Comparison of ENCODE assay signal across 12 cellular contexts in genomic region chr2:230671117-230671516, GRCh38. TPM values are rescaled to one million over a fixed set of nuclear protein-coding genes. Genes with fewer than 3 reads are reported as not detected.
DNase-seq lines count a peak whose midpoint lies in the region; ATAC-seq, FAIRE-seq and TF ChIP-seq lines count a peak whose summit lies in the region.
"Had no signal": no experiment of that assay in that cellular context is flagged by ENCODE, and none has a peak within 500 bp of the region (broad histone marks: within the 10 kb centered on the region; RNA-seq: fewer than 3 reads in every experiment).

No MANE protein-coding gene starts in this region.

- H3K9ac ChIP-seq in SK-N-SH: no peak overlapping the region
- no peak overlapping the region for H3K9ac ChIP-seq in GM12878 (ENCODE audit: control insufficient read depth, insufficient read depth, low read length)
- H3K9ac ChIP-seq in parathyroid adenoma: no peak overlapping the region

- H3K27ac ChIP-seq in SK-N-SH (ENCODE audit: low read depth in 2 of 2, low read length in 1 of 2) (no peak overlapping the region), GM12878 (ENCODE audit: control insufficient read depth, insufficient read depth) (no peak overlapping the region), parathyroid adenoma (no peak overlapping the region)

- SMC1A ChIA-PET in GM12878 (lab: Charles Lee; ENCODE audit: uncharacterized antibody, unreplicated experiment): interaction anchor here (0.8 to 8.3 kb wide), 22 partner anchors 9 to 263 kb away, joined by 3 to 117 read pairs (median 6); partner anchors contain the start of gene CAB39

- TF ChIP-seq EP300 in SK-N-SH (IDR thresholded peaks at IDR 0.05; ENCODE audit: borderline replicate concordance in 1 of 2, low read depth in 1 of 2, low read length in 1 of 2) (no peak), GM12878 (IDR thresholded peaks at IDR 0.05; ENCODE audit: borderline replicate concordance in 1 of 2, control insufficient read depth in 1 of 2, low read depth in 2 of 2, low read length in 2 of 2) (no peak)

- H3K4me2 ChIP-seq in SK-N-SH (no peak overlapping the region), GM12878 (ENCODE audit: control insufficient read depth, insufficient read depth) (no peak overlapping the region), parathyroid adenoma (ENCODE audit: low read length) (no peak overlapping the region)

- H3K36me3 ChIP-seq in SK-N-SH (replicated peaks in 1 of 2; ENCODE audit: control insufficient read depth in 1 of 2, insufficient read depth in 2 of 2, low read length in 1 of 2) (no peaks in the 10 kb centered on the region), GM12878 (ENCODE audit: control insufficient read depth in 2 of 2, insufficient read depth in 2 of 2, low read length in 1 of 2) (no peaks in the 10 kb centered on the region), parathyroid adenoma (ENCODE audit: control insufficient read depth, insufficient read depth, low read length) (no peaks in the 10 kb centered on the region)
- H3K36me3 ChIP-seq: transverse colon had no signal

- H4K20me1 ChIP-seq in SK-N-SH (ENCODE audit: insufficient read depth) (no peaks in the 10 kb centered on the region), GM12878 (ENCODE audit: control insufficient read depth, insufficient read depth) (no peaks in the 10 kb centered on the region)

- FAIRE-seq in GM12878 (lab: Jason Lieb, UNC): no peak
- FAIRE-seq: A204.1 had no signal

- no peak for TF ChIP-seq CTCF in SK-N-SH (IDR thresholded peaks at IDR 0.05)
- TF ChIP-seq CTCF in GM12878 (IDR thresholded peaks at IDR 0.05 in 2 of 3, conservative IDR thresholded peaks at IDR 0.05 in 1 of 3; ENCODE audit: control insufficient read depth in 2 of 3, extremely low read depth in 1 of 3, insufficient read depth in 1 of 3, low read depth in 3 of 3, low read length in 3 of 3): no peak
- no peak for TF ChIP-seq CTCF in parathyroid adenoma (IDR thresholded peaks at IDR 0.05)
- no peak for TF ChIP-seq CTCF in GM13976 (IDR thresholded peaks at IDR 0.05; ENCODE audit: borderline replicate concordance, control extremely low read depth, extremely low read depth, insufficient read depth, missing control alignments)

- in situ Hi-C loops in GM12878 (cut with MboI): no loop called here
- in situ Hi-C loops in GM13976 (cut with MboI; ENCODE audit: low sequenced_read_pairs, unreplicated experiment): no loop called here

- BruUV-seq in GM12878 (replicated peaks; lab: Mats Ljungman, UMichigan): no TSS peak

- H3K9me2 ChIP-seq in SK-N-SH: no peaks in the 10 kb centered on the region

- RAD21 ChIA-PET in GM12878 (lab: Charles Lee; ENCODE audit: unreplicated experiment): interaction anchor here (0.6 to 5.1 kb wide), 12 partner anchors 9 to 445 kb away, joined by 3 to 122 read pairs (median 4); partner anchors contain the start of genes CAB39 and SP140

- no peaks in the 10 kb centered on the region for H3K79me2 ChIP-seq in SK-N-SH (ENCODE audit: insufficient read depth)
- H3K79me2 ChIP-seq in GM12878 (ENCODE audit: control insufficient read depth, insufficient read depth, low read length): no peaks in the 10 kb centered on the region
- no peaks in the 10 kb centered on the region for H3K79me2 ChIP-seq in parathyroid adenoma

- peaks cover 0 to 4% of the 10 kb centered on the region in 2 experiments; a peak in 1 of 4 replicates for H3K4me1 ChIP-seq in SK-N-SH (ENCODE audit: control insufficient read depth in 1 of 2, insufficient read depth in 2 of 2, low read depth in 1 of 2, low read length in 1 of 2)
- H3K4me1 ChIP-seq in GM12878 (ENCODE audit: control insufficient read depth, insufficient read depth, low read length): peaks cover 46% of the 10 kb centered on the region
- H3K4me1 ChIP-seq in parathyroid adenoma: peaks cover 14% of the 10 kb centered on the region

- CTCF ChIA-PET in SK-N-SH (lab: Yijun Ruan, JAX) (no interaction called here), GM12878 (lab: Yijun Ruan, JAX) (interaction anchor here (0.6 to 4.7 kb wide), 17 partner anchors 12 to 1004 kb away, joined by 3 to 41 read pairs (median 4); partner anchors contain the start of gene CAB39)

- ATAC-seq in SK-N-SH treated with all-trans-retinoic acid at 6 μM for 48 hours: no peak; the same call in 1 of the 3 replicates
- ATAC-seq in GM12878: no peak
- ATAC-seq in GM21528 (IDR thresholded peaks at IDR 0.05; ENCODE audit: low FRiP score, unreplicated experiment): no peak

- POLR2A ChIA-PET in SK-N-SH (lab: Yijun Ruan, JAX): no interaction called here
- POLR2A ChIA-PET in GM12878 (lab: Charles Lee): interaction anchor here (0.6 to 5.0 kb wide), 12 partner anchors 12 to 443 kb away, joined by 3 to 80 read pairs (median 6); partner anchors contain the start of gene CAB39

- H3K27me3 ChIP-seq in SK-N-SH (ENCODE audit: insufficient read depth) (no peaks in the 10 kb centered on the region), GM12878 (replicated peaks in 1 of 2; ENCODE audit: control insufficient read depth in 2 of 2, insufficient read depth in 2 of 2, low read length in 1 of 2) (no peaks in the 10 kb centered on the region), parathyroid adenoma (ENCODE audit: control insufficient read depth, insufficient read depth, low read length) (no peaks in the 10 kb centered on the region)
- H3K27me3 ChIP-seq: transverse colon had no signal

- WGBS in SK-N-SH (ENCODE audit: low lambda C conversion rate): 44% methylated on average over 4 of the region's 4 CpGs
- WGBS in GM12878 (ENCODE audit: insufficient coverage, insufficient replicate concordance, low lambda C conversion rate, missing lambda C conversion rate): 17% methylated on average over 4 of the region's 4 CpGs

- H3K9me3 ChIP-seq in SK-N-SH (no peaks in the 10 kb centered on the region), GM12878 (replicated peaks; ENCODE audit: control insufficient read depth, insufficient read depth, low read length) (no peaks in the 10 kb centered on the region), parathyroid adenoma (ENCODE audit: control insufficient read depth, low read length) (no peaks in the 10 kb centered on the region)
- H3K9me3 ChIP-seq: transverse colon had no signal

- H2AFZ ChIP-seq in SK-N-SH (ENCODE audit: low read depth) (no peak overlapping the region), GM12878 (ENCODE audit: control insufficient read depth, low read depth, low read length) (peak overlapping the region; percentile 6; the same call in 1 of the 2 replicates), parathyroid adenoma (peak overlapping the region; percentile 8)

- intact Hi-C loops in GM12878 (cut with micrococcal nuclease; ENCODE audit: unreplicated experiment): no loop called here

- TF ChIP-seq RAD21 in SK-N-SH (IDR thresholded peaks at IDR 0.05; ENCODE audit: low read length) (no peak), GM12878 (IDR thresholded peaks at IDR 0.05; ENCODE audit: insufficient read depth, low read depth, low read length) (no peak)

- H3K4me3 ChIP-seq in SK-N-SH (ENCODE audit: low read depth in 2 of 2, low read length in 1 of 2) (no peak overlapping the region), GM12878 (no peak overlapping the region), parathyroid adenoma (ENCODE audit: low read depth, low read length) (no peak overlapping the region)
- H3K4me3 ChIP-seq in Jurkat, Clone E6-1 (ENCODE audit: low read length): no peak overlapping the region
- H3K4me3 ChIP-seq: transverse colon had no signal

- no peak for TF ChIP-seq POLR2A in GM12878 (IDR thresholded peaks at IDR 0.05; ENCODE audit: low read depth, low read length)

- DNase-seq in SK-N-SH (no peak), GM12878 (ENCODE audit: low read depth, low spot score) (no peak), GM13976 (ENCODE audit: low spot score) (no peak), D341Med (ENCODE audit: low spot score) (no peak)
- DNase-seq in Jurkat, Clone E6-1 (ENCODE audit: low read depth, low spot score): peak; percentile 49
- DNase-seq: NCI-H1417, T-helper 9 cell, transverse colon had no signal

- H3F3A ChIP-seq in SK-N-SH (replicated peaks; ENCODE audit: insufficient read depth): no peaks in the 10 kb centered on the region

TF ChIP-seq in SK-N-SH, 30 proteins besides CTCF, POLR2A, EP300 and RAD21:
- TF ChIP-seq JUND (IDR thresholded peaks at IDR 0.05) (no peak), TCF12 (IDR thresholded peaks at IDR 0.05) (peak; percentile 53; the same call in 1 of the 2 replicates)

TF ChIP-seq in SK-N-SH treated with all-trans-retinoic acid at 6 μM for 48 hours, 23 proteins besides CTCF, POLR2A, EP300 and RAD21:
- TF ChIP-seq TCF4 (CRISPR knock-in tag; IDR thresholded peaks at IDR 0.05; ENCODE audit: borderline replicate concordance) (no peak), ESRRG (CRISPR knock-in tag; IDR thresholded peaks at IDR 0.05) (no peak), ZNF565 (CRISPR knock-in tag; conservative IDR thresholded peaks at IDR 0.05; ENCODE audit: low read depth) (no peak), OSR1 (CRISPR knock-in tag; IDR thresholded peaks at IDR 0.05) (no peak), GLIS3 (CRISPR knock-in tag; IDR thresholded peaks at IDR 0.05) (no peak)

RNA-seq across cellular contexts. Expression of gene CAB39, which starts 41.5 kb away (rescaled TPM):
- polyA plus RNA-seq in SK-N-SH (2012; rRNA removed) (15.7 and 18.7 TPM in 2 replicates), GM12878 (2011; rRNA removed) (129 and 157 TPM in 2 replicates), GM12878 (2014; fragmentation: Illumina TruSeq; extraction: Trizol) (86.0 and 90.8 TPM in 2 replicates), GM12878 (2014; fragmentation: Nextera tagmentation; extraction: Ambion mirVana) (10 to 100 TPM; 37.2 to 42.8 TPM), GM12878 (2014; rRNA removed) (54.8 and 59.9 TPM in 2 replicates), GM12878 (2016; fragmentation: Nextera tagmentation; extraction: Ambion mirVana) (10 to 100 TPM; 13.3 to 60.8 TPM)
- polyA plus RNA-seq in SK-N-SH (2012; cell fraction: cytosol; rRNA removed): 24.9 and 27.9 TPM in 2 replicates
- polyA plus RNA-seq in SK-N-SH (2012; cell fraction: nucleus; rRNA removed): 15.2 and 23.1 TPM in 2 replicates
- polyA plus RNA-seq in Jurkat, Clone E6-1 (2012; ENCODE audit: insufficient read depth, insufficient read length): 40.8 TPM
- total RNA-seq in GM12878 (2013; cell fraction: nucleolus; rRNA removed): 112 and 114 TPM in 2 replicates
- total RNA-seq in GM12878 (2014; rRNA removed) (65.0 and 66.7 TPM in 2 replicates), GM12878 (2014; rRNA removed; fragmentation: Illumina TruSeq; extraction: Trizol) (88.0 and 90.4 TPM in 2 replicates), GM12878 (2021) (76.0 and 78.6 TPM in 2 replicates)
- polyA plus RNA-seq in GM12878 (2011; ENCODE audit: low read depth): 28.1 TPM
- 49.4 and 63.1 TPM in 2 replicates for polyA plus RNA-seq in GM12878 (2011; cell fraction: cytosol; rRNA removed)
- polyA plus RNA-seq in GM12878 (2011; cell fraction: nucleus; rRNA removed): 53.4 and 55.1 TPM in 2 replicates
- polyA plus RNA-seq in GM12878 (2012): 36.8 and 45.6 TPM in 2 replicates
- polyA minus RNA-seq in GM12878 (2011; rRNA and poly(A)+ RNA removed): 119 and 163 TPM in 2 replicates
- polyA minus RNA-seq in GM12878 (2011; cell fraction: cytosol; rRNA and poly(A)+ RNA removed): 63.6 and 69.4 TPM in 2 replicates
- 36.1 and 66.9 TPM in 2 replicates for polyA minus RNA-seq in GM12878 (2011; cell fraction: nucleus; rRNA and poly(A)+ RNA removed)

Comparison
In these comparisons a context has a peak if more than half of its experiments do, and no peak if none do; other contexts are left out.
1. Of the 26 proteins assayed by ChIP-seq in both GM12878 and SK-N-SH: peak only in GM12878: none; only in SK-N-SH: TCF12; in both: none; in neither: 25.